In genomic region chr15:26889298-26889898, GRCh38 we compare ENCODE assay signal across 9 cellular contexts. TPM values are rescaled to one million over a fixed set of nuclear protein-coding genes. Genes with fewer than 3 reads are reported as not detected.
DNase-seq lines count a peak whose midpoint lies in the region; ATAC-seq and TF ChIP-seq lines count a peak whose summit lies in the region.
"Had no signal": no experiment of that assay in that cellular context is flagged by ENCODE, and none has a peak within 500 bp of the region (broad histone marks: within the 10 kb centered on the region; RNA-seq: fewer than 3 reads in every experiment).

No MANE protein-coding gene starts in this region.

- H3K27ac Mint-ChIP-seq in memory B cell, result no peak overlapping the region

- peak; percentile 54 for TF ChIP-seq CTCF in cardiac muscle cell (IDR thresholded peaks at IDR 0.05; ENCODE audit: low read depth, low read length)

- intact Hi-C loops in right cardiac atrium (cut with DNase I), result loop anchor here in 1 of 4 donors (5.0 kb wide), 1 partner anchor 468 kb away; no protein-coding TSS in a partner anchor

- DNase-seq in cardiac muscle cell (ENCODE audit: low read depth in 1 of 2, low spot score in 1 of 2), result peak; percentile 75 to 81
- DNase-seq in right cardiac atrium, result no peak
- peak; percentile 44 for DNase-seq in MV-4-11 (lab: John Stamatoyannopoulos, UW)
- DNase-seq in cerebellum (ENCODE audit: low spot score), result peak; percentile 39
- peak; percentile 18 to 28 for DNase-seq in memory B cell (ENCODE audit: low spot score in 2 of 2)
- DNase-seq in superior temporal gyrus (ENCODE audit: extremely low spot score), result peak; percentile 97

- H3K27me3 Mint-ChIP-seq in memory B cell, result peaks cover 3% of the 10 kb centered on the region
- H3K27me3 Mint-ChIP-seq: central memory CD8-positive, alpha-beta T cell had no signal

- H3K4me1 Mint-ChIP-seq in memory B cell, result no peaks in the 10 kb centered on the region
- H3K4me1 Mint-ChIP-seq: central memory CD8-positive, alpha-beta T cell had no signal

- no peaks in the 10 kb centered on the region for H3K36me3 ChIP-seq in cardiac muscle cell

- H3K27ac ChIP-seq in cardiac muscle cell (no peak overlapping the region), right cardiac atrium (ENCODE audit: low read length) (no peak overlapping the region)

- no peaks in the 10 kb centered on the region for H3K27me3 ChIP-seq in cardiac muscle cell
- no peaks in the 10 kb centered on the region for H3K27me3 ChIP-seq in right cardiac atrium (ENCODE audit: control insufficient read depth, insufficient read depth)

- peaks cover 6% of the 10 kb centered on the region for H3K9me3 Mint-ChIP-seq in memory B cell

- ATAC-seq in right cardiac atrium (no peak), SK-N-SH treated with all-trans-retinoic acid at 6 μM for 48 hours (peak; percentile 65), memory B cell (ENCODE audit: low read depth) (no peak), GM18858 (IDR thresholded peaks at IDR 0.05; ENCODE audit: unreplicated experiment) (no peak)

- 23% methylated on average over 5 of the region's 5 CpGs for WGBS in right cardiac atrium

- H3K4me3 ChIP-seq in cardiac muscle cell, result no peak overlapping the region
- no peak overlapping the region for H3K4me3 ChIP-seq in right cardiac atrium (ENCODE audit: low read length)

- H3K9me3 ChIP-seq in cardiac muscle cell (ENCODE audit: low read depth) (no peaks in the 10 kb centered on the region), right cardiac atrium (ENCODE audit: control insufficient read depth, low read length) (no peaks in the 10 kb centered on the region)

- H3K36me3 Mint-ChIP-seq in memory B cell, result no peaks in the 10 kb centered on the region

- no peaks in the 10 kb centered on the region for H3K4me1 ChIP-seq in cardiac muscle cell (ENCODE audit: low read depth)
- no peaks in the 10 kb centered on the region for H3K4me1 ChIP-seq in right cardiac atrium (ENCODE audit: control insufficient read depth, insufficient read depth, low read length)

- H3K4me3 Mint-ChIP-seq in memory B cell, result no peak overlapping the region
- H3K4me3 Mint-ChIP-seq: central memory CD8-positive, alpha-beta T cell had no signal

TF ChIP-seq in SK-N-SH treated with all-trans-retinoic acid at 6 μM for 48 hours, 23 proteins besides CTCF, POLR2A, EP300 and RAD21:
- TF ChIP-seq ARNTL (CRISPR knock-in tag; IDR thresholded peaks at IDR 0.05; ENCODE audit: borderline replicate concordance, low read depth) (no peak), POU6F1 (CRISPR knock-in tag; IDR thresholded peaks at IDR 0.05; ENCODE audit: borderline replicate concordance, low read depth) (no peak), ZFP3 (CRISPR knock-in tag; IDR thresholded peaks at IDR 0.05) (no peak), ZC3H10 (CRISPR knock-in tag; IDR thresholded peaks at IDR 0.05) (no peak), BACH2 (CRISPR knock-in tag; IDR thresholded peaks at IDR 0.05; ENCODE audit: borderline replicate concordance) (no peak), TCF4 (CRISPR knock-in tag; IDR thresholded peaks at IDR 0.05; ENCODE audit: borderline replicate concordance) (no peak), TOX (CRISPR knock-in tag; IDR thresholded peaks at IDR 0.05; ENCODE audit: borderline replicate concordance) (no peak), CREB5 (CRISPR knock-in tag; IDR thresholded peaks at IDR 0.05; ENCODE audit: low read depth) (no peak)

RNA-seq across cellular contexts. Expression of gene GABRA5, which starts 22.5 kb away (rescaled TPM):
- total RNA-seq in cardiac muscle cell (0.32 TPM in 1 of 2 replicates, not detected in the other), right cardiac atrium (1 to 10 TPM in 3 of 4 donors, under 1 TPM in 1; 0.74 to 2.3 (median 1.6) TPM), cerebellum (4.6 TPM)
- polyA plus RNA-seq in cardiac muscle cell (0.10 TPM in 1 of 2 replicates, not detected in the other), right cardiac atrium (0.27 TPM)

Comparison
In these comparisons a context has a peak if more than half of its experiments do, and no peak if none do; other contexts are left out.
1. DNase-seq: peak in cardiac muscle cell (2 of 2), MV-4-11 (single experiment), cerebellum (single experiment), memory B cell (2 of 2) and superior temporal gyrus (single experiment); none in right cardiac atrium (0 of 3).